ENCODE assay signal across 23 cellular contexts in the genomic region with DNA sequence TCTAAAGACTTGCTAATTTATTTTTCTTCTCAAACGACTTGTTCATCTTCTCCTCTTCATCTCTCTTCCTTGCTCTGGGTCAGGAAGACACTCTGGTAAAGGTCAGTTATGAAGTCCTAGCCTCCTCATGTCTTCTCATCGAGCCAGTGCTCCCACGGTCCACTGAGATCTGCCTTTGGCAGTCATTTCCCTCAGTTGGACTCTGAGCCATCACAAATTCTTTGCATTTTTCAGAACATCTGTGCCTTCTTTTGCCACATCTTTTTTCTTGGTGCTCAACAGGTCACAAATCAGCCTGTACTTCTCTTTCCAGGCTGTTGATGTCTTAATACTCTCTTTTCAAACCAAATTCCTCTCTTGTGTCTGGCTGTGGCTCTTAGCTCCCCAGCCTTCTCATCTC. TPM values are rescaled to one million over a fixed set of nuclear protein-coding genes. Genes with fewer than 3 reads are reported as not detected.
A peak's percentile ranks its signal among the peaks of the same experiment; 100 is the strongest.
DNase-seq lines count a peak whose midpoint lies in the region; ATAC-seq, FAIRE-seq and TF ChIP-seq lines count a peak whose summit lies in the region.
"Had no signal": no experiment of that assay in that cellular context is flagged by ENCODE, and none has a peak within 500 bp of the region (broad histone marks: within the 10 kb centered on the region; RNA-seq: fewer than 3 reads in every experiment).

No MANE protein-coding gene starts in this region.

- WGBS in K562 (ENCODE audit: insufficient coverage, low coverage, missing lambda C conversion rate) = 18% methylated on average over 3 of the region's 3 CpGs

- no peak overlapping the region for H3K4me3 ChIP-seq in K562
- no peak overlapping the region for H3K4me3 ChIP-seq in vagina
- H3K4me3 ChIP-seq: SJSA1 had no signal

- CTCF ChIA-PET in K562 (lab: Yijun Ruan, JAX; ENCODE audit: low intra/inter-chr PET ratio) = no interaction called here

- DNase-seq in left ventricle myocardium superior (no peak), left cardiac atrium (no peak), K562 (ENCODE audit: extremely low read depth in 1 of 4, low spot score in 3 of 4) (no peak), neural crest cell (ENCODE audit: low read depth, low spot score) (no peak), vagina (ENCODE audit: extremely low spot score in 2 of 2) (no peak), posterior vena cava (ENCODE audit: low spot score) (no peak), DMS114 treated with DMSO at 0.1 percent for 48 hours (lab: John Stamatoyannopoulos, UW; ENCODE audit: unreplicated experiment) (no peak), NCI-H226 (no peak)
- DNase-seq: COR-L47, DMS153, H7, NCI-H1930, NCI-H2171, NCI-H446 treated with DMSO at 0.1 percent for 48 hours, PC-3 had no signal

- peaks cover 2% of the 10 kb centered on the region for H3K9me3 Mint-ChIP-seq in neural crest cell
- H3K9me3 Mint-ChIP-seq: IgD-negative memory B cell had no signal

- no peaks in the 10 kb centered on the region for H3K9me1 ChIP-seq in K562 (ENCODE audit: control insufficient read depth, insufficient read depth, low read length)

- H2AFZ ChIP-seq in K562 (ENCODE audit: low read depth, low read length) = 0 out of 2 replicates have a peak overlapping the region, but pooled peaks have one; percentile 5

- BruUV-seq in K562 (replicated peaks; lab: Mats Ljungman, UMichigan) = no TSS peak

- no peak overlapping the region for H3K4me3 Mint-ChIP-seq in neural crest cell
- H3K4me3 Mint-ChIP-seq: CD14-positive monocyte, IgD-negative memory B cell had no signal

- POLR2A ChIA-PET in K562 (lab: Yijun Ruan, JAX) = interaction anchor here (0.7 to 2.3 kb wide), 3 partner anchors 9 to 78 kb away, joined by 4 to 10 read pairs (median 7); no protein-coding TSS in a partner anchor

- H3K9ac ChIP-seq in K562 (ENCODE audit: insufficient read depth in 1 of 2, low read depth in 2 of 2, low read length in 2 of 2) = peak overlapping the region in 1 of 2 experiments; percentile 20; a peak in 1 of 4 replicates

- in situ Hi-C loops in K562 (cut with MboI) = no loop called here

- FAIRE-seq in K562 (lab: Jason Lieb, UNC) = no peak
- FAIRE-seq: A204.1, GM19239 had no signal

- H3K27ac ChIP-seq in K562 (ENCODE audit: extremely low read depth, low read depth, low read length) = peak overlapping the region; percentile 83
- H3K27ac ChIP-seq in vagina = peak overlapping the region; percentile 19
- H3K27ac ChIP-seq: RWPE1, SJSA1 had no signal

- intact Hi-C loops in left ventricle myocardium superior (cut with micrococcal nuclease) (no loop called here), left cardiac atrium (cut with DNase I) (no loop called here), K562 (cut with micrococcal nuclease) (no loop called here), vagina (cut with DNase I) (no loop called here), posterior vena cava (cut with DNase I) (no loop called here)

- H3K4me1 Mint-ChIP-seq in neural crest cell = no peaks in the 10 kb centered on the region
- H3K4me1 Mint-ChIP-seq: CD14-positive monocyte, IgD-negative memory B cell had no signal

- H3K27me3 ChIP-seq in K562 (ENCODE audit: control insufficient read depth in 2 of 2, insufficient read depth in 2 of 2, low read length in 2 of 2) (no peaks in the 10 kb centered on the region), vagina (no peaks in the 10 kb centered on the region)
- H3K27me3 ChIP-seq: SJSA1 had no signal

- TF ChIP-seq CTCF in K562 (IDR thresholded peaks at IDR 0.05 in 2 of 3, conservative IDR thresholded peaks at IDR 0.05 in 1 of 3; ENCODE audit: insufficient read depth in 2 of 3, low read depth in 1 of 3, low read length in 3 of 3) (no peak), neural crest cell (conservative IDR thresholded peaks at IDR 0.05) (no peak), vagina (IDR thresholded peaks at IDR 0.05) (no peak)

- TF ChIP-seq EP300 in K562 (IDR thresholded peaks at IDR 0.05; ENCODE audit: low read length) = no peak

- no peak for TF ChIP-seq POLR2A in K562 (conservative IDR thresholded peaks at IDR 0.05)
- no peak for TF ChIP-seq POLR2A in vagina (IDR thresholded peaks at IDR 0.05)

- no peaks in the 10 kb centered on the region for H3K9me3 ChIP-seq in K562 (replicated peaks; ENCODE audit: control insufficient read depth, insufficient read depth, low read depth, low read length)
- H3K9me3 ChIP-seq in vagina = no peaks in the 10 kb centered on the region
- H3K9me3 ChIP-seq: SJSA1 had no signal

- ATAC-seq in left ventricle myocardium superior (peak; percentile 34), left cardiac atrium (no peak), K562 (no peak)
- ATAC-seq: PC-3 had no signal

- no peak for TF ChIP-seq RAD21 in K562 (CRISPR knock-in tag; conservative IDR thresholded peaks at IDR 0.05 in 1 of 2, IDR thresholded peaks at IDR 0.05 in 1 of 2)

- H3K4me2 ChIP-seq in K562 (ENCODE audit: insufficient read depth, low read length) = no peak overlapping the region

- H3K79me2 ChIP-seq in K562 (ENCODE audit: control insufficient read depth, insufficient read depth, low read length) = 0 out of 3 replicates have a peak, but pooled peaks cover 3% of the 10 kb centered on the region

- H3K4me1 ChIP-seq in K562 (replicated peaks in 1 of 2; ENCODE audit: control insufficient read depth in 2 of 2, insufficient read depth in 2 of 2, low read length in 2 of 2) (peaks cover 10 to 62% of the 10 kb centered on the region in 2 experiments), vagina (peaks cover 57% of the 10 kb centered on the region)

- H3K36me3 ChIP-seq in K562 (ENCODE audit: control insufficient read depth, insufficient read depth, low read length) = no peaks in the 10 kb centered on the region
- H3K36me3 ChIP-seq in vagina = no peaks in the 10 kb centered on the region
- H3K36me3 ChIP-seq: SJSA1 had no signal

- no peaks in the 10 kb centered on the region for H3K27me3 Mint-ChIP-seq in neural crest cell (ENCODE audit: low read depth)

- no peaks in the 10 kb centered on the region for H3K36me3 Mint-ChIP-seq in neural crest cell (ENCODE audit: low read depth)
- H3K36me3 Mint-ChIP-seq: CD14-positive monocyte, IgD-negative memory B cell had no signal

- H4K20me1 ChIP-seq in K562 (replicated peaks; ENCODE audit: control insufficient read depth, insufficient read depth, low read length) = no peaks in the 10 kb centered on the region

- H3K27ac Mint-ChIP-seq in neural crest cell (ENCODE audit: unreplicated experiment) = peak overlapping the region; percentile 9
- H3K27ac Mint-ChIP-seq: CD14-positive monocyte, IgD-negative memory B cell had no signal

TF ChIP-seq in K562, 482 proteins besides CTCF, POLR2A, EP300 and RAD21:
- TF ChIP-seq NFRKB (IDR thresholded peaks at IDR 0.05; ENCODE audit: low read depth) (peak; percentile 33; the same call in 1 of the 2 replicates), DNMT1 (IDR thresholded peaks at IDR 0.05) (no peak)

RNA-seq across cellular contexts. Expression of a gene that starts 49.7 kb away (rescaled TPM):
- total RNA-seq in left ventricle myocardium superior (6.4 TPM), left cardiac atrium (10 to 100 TPM; 61.6 to 75.9 TPM), K562 (2014; rRNA removed) (2.8 and 4.5 TPM in 2 replicates), K562 (2014; rRNA removed; fragmentation: Illumina TruSeq; extraction: Trizol) (4.0 and 6.5 TPM in 2 replicates), K562 (2015; rRNA removed; fragmentation: Illumina TruSeq; extraction: Trizol) (11.5 and 11.6 TPM in 2 replicates), K562 (2021) (5.5 and 5.9 TPM in 2 replicates), neural crest cell (not detected in 2 replicates), vagina (68.0 TPM), posterior vena cava (100 to 1,000 TPM; 267 to 391 TPM)
- 13.0 and 14.3 TPM in 2 replicates for total RNA-seq in K562 (2011; cell fraction: chromatin; rRNA removed; ENCODE audit: low replicate concordance)
- total RNA-seq in K562 (2011; cell fraction: nucleolus; rRNA removed) = 2.6 and 6.8 TPM in 2 replicates
- 9.0 and 10.3 TPM in 2 replicates for total RNA-seq in K562 (2011; cell fraction: nucleoplasm; rRNA removed)
- polyA plus RNA-seq in K562 (2011; rRNA removed) (3.7 and 4.4 TPM in 2 replicates), K562 (2014; fragmentation: Illumina TruSeq; extraction: Trizol) (4.2 and 5.5 TPM in 2 replicates), K562 (2014; fragmentation: Nextera tagmentation; extraction: Ambion mirVana) (10 to 100 TPM in 1 of 2 experiments, 1 to 10 TPM in 1; 8.3 to 13.9 TPM), K562 (2014; rRNA removed) (4.1 and 7.1 TPM in 2 replicates)
- polyA plus RNA-seq in K562 (2011; cell fraction: cytosol; rRNA removed) = 4.6 and 7.0 TPM in 2 replicates
- 0.87 and 3.0 TPM in 2 replicates for polyA plus RNA-seq in K562 (2011; cell fraction: nucleus; rRNA removed)
- 7.3 and 18.9 TPM in 2 replicates for polyA plus RNA-seq in K562 (2012)
- polyA minus RNA-seq in K562 (2011; rRNA and poly(A)+ RNA removed) = 4.9 and 5.4 TPM in 2 replicates
- 0.73 and 1.2 TPM in 2 replicates for polyA minus RNA-seq in K562 (2011; cell fraction: cytosol; rRNA and poly(A)+ RNA removed)
- polyA minus RNA-seq in K562 (2011; cell fraction: nucleus; rRNA and poly(A)+ RNA removed) = 2.2 and 2.4 TPM in 2 replicates
- total RNA-seq: H7, HT-29, LHCN-M2, PC-3 had no signal
- polyA plus RNA-seq: CD14-positive monocyte had no signal
